25 cellular contexts compared by ENCODE assay signal in genomic region chr11:45109400-45109799, GRCh38. TPM values are rescaled to one million over a fixed set of nuclear protein-coding genes. Genes with fewer than 3 reads are reported as not detected.
DNase-seq lines count a peak whose midpoint lies in the region; ATAC-seq and TF ChIP-seq lines count a peak whose summit lies in the region.
"Had no signal": no experiment of that assay in that cellular context is flagged by ENCODE, and none has a peak within 500 bp of the region (broad histone marks: within the 10 kb centered on the region; RNA-seq: fewer than 3 reads in every experiment).

No MANE protein-coding gene starts in this region.

- POLR2A ChIA-PET in activated CD8-positive, alpha-beta T cell treated with anti-CD3 and anti-CD28 coated beads, Interleukin-2, amount 10 ng/mL, durations not matched to agents 7 days and 5 days (lab: Charles Lee), result no interaction called here
- POLR2A ChIA-PET in activated CD8-positive, alpha-beta T cell treated with anti-CD3 and anti-CD28 coated beads for 36 hours (lab: Charles Lee), result no interaction called here

- H3K9me3 Mint-ChIP-seq in activated CD8-positive, alpha-beta T cell treated with anti-CD3 and anti-CD28 coated beads, Interleukin-2, amount 10 ng/mL, durations not matched to agents 7 days and 5 days (ENCODE audit: insufficient read depth), result no peaks in the 10 kb centered on the region
- H3K9me3 Mint-ChIP-seq in activated CD8-positive, alpha-beta T cell treated with anti-CD3 and anti-CD28 coated beads for 36 hours, result no peaks in the 10 kb centered on the region
- no peaks in the 10 kb centered on the region for H3K9me3 Mint-ChIP-seq in type B pancreatic cell
- no peaks in the 10 kb centered on the region for H3K9me3 Mint-ChIP-seq in endodermal cell
- no peaks in the 10 kb centered on the region for H3K9me3 Mint-ChIP-seq in stimulated activated effector memory CD8-positive, alpha-beta T cell treated with anti-CD3 and anti-CD28 coated beads, Interleukin-12 subunit alpha, Interleukin-12 subunit beta, amount 100 ng/mL, for 72 hours
- H3K9me3 Mint-ChIP-seq: CD14-positive monocyte; CD4-positive, alpha-beta T cell; CD8-positive, alpha-beta memory T cell; GM23338; HFFc6 had no signal

- no peak overlapping the region for H3K4me3 Mint-ChIP-seq in activated CD8-positive, alpha-beta T cell treated with anti-CD3 and anti-CD28 coated beads, Interleukin-2, amount 10 ng/mL, durations not matched to agents 7 days and 5 days
- no peak overlapping the region for H3K4me3 Mint-ChIP-seq in activated CD8-positive, alpha-beta T cell treated with anti-CD3 and anti-CD28 coated beads for 36 hours
- no peak overlapping the region for H3K4me3 Mint-ChIP-seq in type B pancreatic cell
- no peak overlapping the region for H3K4me3 Mint-ChIP-seq in endodermal cell
- H3K4me3 Mint-ChIP-seq in stimulated activated effector memory CD8-positive, alpha-beta T cell treated with anti-CD3 and anti-CD28 coated beads, Interleukin-12 subunit alpha, Interleukin-12 subunit beta, amount 100 ng/mL, for 72 hours, result no peak overlapping the region
- H3K4me3 Mint-ChIP-seq: CD14-positive monocyte; CD4-positive, alpha-beta T cell; CD8-positive, alpha-beta memory T cell; GM23338; HFFc6 had no signal

- CTCF ChIA-PET in activated CD8-positive, alpha-beta T cell treated with anti-CD3 and anti-CD28 coated beads, Interleukin-2, amount 10 ng/mL, durations not matched to agents 7 days and 5 days (lab: Charles Lee), result interaction anchor here (0.7 to 14.2 kb wide), 15 partner anchors 9 to 235 kb away, joined by 3 to 299 read pairs (median 4); partner anchors contain the start of gene SYT13
- CTCF ChIA-PET in activated CD8-positive, alpha-beta T cell treated with anti-CD3 and anti-CD28 coated beads for 36 hours (lab: Charles Lee), result interaction anchor here (0.6 to 20.6 kb wide), 22 partner anchors 12 to 228 kb away, joined by 3 to 942 read pairs (median 10); partner anchors contain the start of gene SYT13

- WGBS in esophagus muscularis mucosa, result 98% methylated on average over 3 of the region's 3 CpGs
- 0 to 52% methylated on average over 1 to 3 of the region's 3 CpGs for WGBS in endodermal cell (ENCODE audit: insufficient coverage in 1 of 2, insufficient read length in 1 of 2), 2 experiments

- ATAC-seq in activated CD8-positive, alpha-beta T cell treated with anti-CD3 and anti-CD28 coated beads, Interleukin-2, amount 10 ng/mL, durations not matched to agents 7 days and 5 days, result no peak
- ATAC-seq in activated CD8-positive, alpha-beta T cell treated with anti-CD3 and anti-CD28 coated beads for 36 hours, result no peak
- no peak for ATAC-seq in stimulated activated effector memory CD8-positive, alpha-beta T cell treated with anti-CD3 and anti-CD28 coated beads, Interleukin-12 subunit alpha, Interleukin-12 subunit beta, amount 100 ng/mL, for 72 hours
- ATAC-seq: A549, GM12878, GM23338 had no signal

- H3K36me3 ChIP-seq in esophagus muscularis mucosa (no peaks in the 10 kb centered on the region), endodermal cell (ENCODE audit: control insufficient read depth, insufficient read depth, low read length) (no peaks in the 10 kb centered on the region)
- H3K36me3 ChIP-seq: BE2C; BLaER1 treated with 17β-estradiol and CSF1 and Interleukin-3, amounts not matched to agents 10 nM and 100 nM; HAP-1 had no signal

- no peak overlapping the region for H3K4me3 ChIP-seq in esophagus muscularis mucosa
- H3K4me3 ChIP-seq in endodermal cell (ENCODE audit: low read length), result no peak overlapping the region
- H3K4me3 ChIP-seq: A549; BLaER1 treated with 17β-estradiol and CSF1 and Interleukin-3, amounts not matched to agents 10 nM and 100 nM; GM12878; GM23338; HAP-1 had no signal

- intact Hi-C loops in activated CD8-positive, alpha-beta T cell treated with anti-CD3 and anti-CD28 coated beads for 36 hours (cut with micrococcal nuclease), result no loop called here
- intact Hi-C loops in esophagus muscularis mucosa (cut with DNase I), result no loop called here

- no peak for TF ChIP-seq POLR2A in esophagus muscularis mucosa (IDR thresholded peaks at IDR 0.05; ENCODE audit: low read depth)

- H3K4me1 ChIP-seq in esophagus muscularis mucosa (peaks cover 0 to 10% (median 0%) of the 10 kb centered on the region in 4 donors), endodermal cell (ENCODE audit: control insufficient read depth, insufficient read depth, low read length) (no peaks in the 10 kb centered on the region)
- H3K4me1 ChIP-seq: A549, BE2C, HAP-1 had no signal

- no peak for TF ChIP-seq EP300 in esophagus muscularis mucosa (IDR thresholded peaks at IDR 0.05)

- H3K27ac ChIP-seq in esophagus muscularis mucosa (replicated peaks in 1 of 4) (no peak overlapping the region), endodermal cell (ENCODE audit: low read depth, low read length) (no peak overlapping the region)
- H3K27ac ChIP-seq: A549; BLaER1 treated with 17β-estradiol and CSF1 and Interleukin-3, amounts not matched to agents 10 nM and 100 nM had no signal

- H3K9me3 ChIP-seq in esophagus muscularis mucosa, result no peaks in the 10 kb centered on the region
- H3K9me3 ChIP-seq in endodermal cell (ENCODE audit: control insufficient read depth, low read length), result no peaks in the 10 kb centered on the region
- H3K9me3 ChIP-seq: A549; BE2C; BLaER1 treated with 17β-estradiol and CSF1 and Interleukin-3, amounts not matched to agents 10 nM and 100 nM; HAP-1 had no signal

- no peaks in the 10 kb centered on the region for H3K4me1 Mint-ChIP-seq in activated CD8-positive, alpha-beta T cell treated with anti-CD3 and anti-CD28 coated beads, Interleukin-2, amount 10 ng/mL, durations not matched to agents 7 days and 5 days (ENCODE audit: low read depth)
- no peaks in the 10 kb centered on the region for H3K4me1 Mint-ChIP-seq in activated CD8-positive, alpha-beta T cell treated with anti-CD3 and anti-CD28 coated beads for 36 hours (ENCODE audit: low read depth)
- H3K4me1 Mint-ChIP-seq in type B pancreatic cell (ENCODE audit: unreplicated experiment), result no peaks in the 10 kb centered on the region
- no peaks in the 10 kb centered on the region for H3K4me1 Mint-ChIP-seq in endodermal cell
- H3K4me1 Mint-ChIP-seq in stimulated activated effector memory CD8-positive, alpha-beta T cell treated with anti-CD3 and anti-CD28 coated beads, Interleukin-12 subunit alpha, Interleukin-12 subunit beta, amount 100 ng/mL, for 72 hours, result no peaks in the 10 kb centered on the region
- H3K4me1 Mint-ChIP-seq: CD8-positive, alpha-beta memory T cell; GM23338 had no signal

- TF ChIP-seq CTCF in activated CD8-positive, alpha-beta T cell treated with anti-CD3 and anti-CD28 coated beads for 36 hours (IDR thresholded peaks at IDR 0.05), result no peak
- no peak for TF ChIP-seq CTCF in esophagus muscularis mucosa (IDR thresholded peaks at IDR 0.05)
- no peak for TF ChIP-seq CTCF in type B pancreatic cell (conservative IDR thresholded peaks at IDR 0.05)
- TF ChIP-seq CTCF in endodermal cell (conservative IDR thresholded peaks at IDR 0.05), result no peak

- H3K27ac Mint-ChIP-seq in activated CD8-positive, alpha-beta T cell treated with anti-CD3 and anti-CD28 coated beads, Interleukin-2, amount 10 ng/mL, durations not matched to agents 7 days and 5 days, result no peak overlapping the region
- H3K27ac Mint-ChIP-seq in activated CD8-positive, alpha-beta T cell treated with anti-CD3 and anti-CD28 coated beads for 36 hours, result no peak overlapping the region
- H3K27ac Mint-ChIP-seq in type B pancreatic cell (no peak overlapping the region), endodermal cell (no peak overlapping the region)
- no peak overlapping the region for H3K27ac Mint-ChIP-seq in stimulated activated effector memory CD8-positive, alpha-beta T cell treated with anti-CD3 and anti-CD28 coated beads, Interleukin-12 subunit alpha, Interleukin-12 subunit beta, amount 100 ng/mL, for 72 hours
- H3K27ac Mint-ChIP-seq: CD4-positive, alpha-beta T cell; CD8-positive, alpha-beta memory T cell; GM23338; HFFc6 had no signal

- H3K27me3 Mint-ChIP-seq in activated CD8-positive, alpha-beta T cell treated with anti-CD3 and anti-CD28 coated beads, Interleukin-2, amount 10 ng/mL, durations not matched to agents 7 days and 5 days (ENCODE audit: low read depth), result peaks cover 23% of the 10 kb centered on the region
- peaks cover 25% of the 10 kb centered on the region for H3K27me3 Mint-ChIP-seq in activated CD8-positive, alpha-beta T cell treated with anti-CD3 and anti-CD28 coated beads for 36 hours
- H3K27me3 Mint-ChIP-seq in type B pancreatic cell (peaks cover 33% of the 10 kb centered on the region), endodermal cell (ENCODE audit: insufficient read depth) (peaks cover 11% of the 10 kb centered on the region)

- peak; percentile 17 for DNase-seq in activated CD8-positive, alpha-beta T cell treated with anti-CD3 and anti-CD28 coated beads, Interleukin-2, amount 10 ng/mL, durations not matched to agents 7 days and 5 days
- no peak for DNase-seq in activated CD8-positive, alpha-beta T cell treated with anti-CD3 and anti-CD28 coated beads for 36 hours
- peak; percentile 7 for DNase-seq in amniotic epithelial cell (ENCODE audit: low read depth)
- DNase-seq in esophagus muscularis mucosa (ENCODE audit: extremely low spot score), result peak; percentile 57
- peak; percentile 37 for DNase-seq in type B pancreatic cell (ENCODE audit: extremely low spot score, unreplicated experiment)
- DNase-seq in endodermal cell, result no peak
- DNase-seq in stimulated activated effector memory CD8-positive, alpha-beta T cell treated with anti-CD3 and anti-CD28 coated beads, Interleukin-12 subunit alpha, Interleukin-12 subunit beta, amount 100 ng/mL, for 72 hours (ENCODE audit: low spot score in 2 of 2), result no peak
- DNase-seq in SW480 (ENCODE audit: low spot score), result no peak
- DNase-seq: 8988T; ACHN; AML-193; BE2C; CD4-positive, alpha-beta T cell; CD8-positive, alpha-beta memory T cell; DMS 273 treated with DMSO at 0.1 percent for 48 hours; DMS79; EL; GDM1; HFFc6 had no signal

- no peaks in the 10 kb centered on the region for H3K36me3 Mint-ChIP-seq in activated CD8-positive, alpha-beta T cell treated with anti-CD3 and anti-CD28 coated beads, Interleukin-2, amount 10 ng/mL, durations not matched to agents 7 days and 5 days (ENCODE audit: low read depth)
- no peaks in the 10 kb centered on the region for H3K36me3 Mint-ChIP-seq in activated CD8-positive, alpha-beta T cell treated with anti-CD3 and anti-CD28 coated beads for 36 hours (ENCODE audit: low read depth)
- no peaks in the 10 kb centered on the region for H3K36me3 Mint-ChIP-seq in type B pancreatic cell
- H3K36me3 Mint-ChIP-seq in endodermal cell (ENCODE audit: low read depth), result no peaks in the 10 kb centered on the region
- peaks cover 6% of the 10 kb centered on the region for H3K36me3 Mint-ChIP-seq in stimulated activated effector memory CD8-positive, alpha-beta T cell treated with anti-CD3 and anti-CD28 coated beads, Interleukin-12 subunit alpha, Interleukin-12 subunit beta, amount 100 ng/mL, for 72 hours
- H3K36me3 Mint-ChIP-seq: CD14-positive monocyte had no signal

- H3K27me3 ChIP-seq in esophagus muscularis mucosa (peaks cover 0 to 35% (median 0%) of the 10 kb centered on the region in 4 donors), endodermal cell (ENCODE audit: control insufficient read depth, insufficient read depth, low read length, poor library complexity, severe bottlenecking) (peaks cover 8% of the 10 kb centered on the region)
- H3K27me3 ChIP-seq: BE2C had no signal

- no peak overlapping the region for H3K9ac ChIP-seq in endodermal cell (ENCODE audit: extremely low read depth, low read length, poor library complexity, severe bottlenecking)

RNA-seq across cellular contexts. Expression of gene PRDM11, which starts 37.0 kb away (rescaled TPM):
- 1 to 10 TPM; 3.5 to 3.6 TPM for total RNA-seq in activated CD8-positive, alpha-beta T cell treated with anti-CD3 and anti-CD28 coated beads, Interleukin-2, amount 10 ng/mL, durations not matched to agents 7 days and 5 days
- total RNA-seq in activated CD8-positive, alpha-beta T cell treated with anti-CD3 and anti-CD28 coated beads for 36 hours, result 1 to 10 TPM; 2.6 to 3.5 TPM
- 10 to 100 TPM; 29.5 to 43.2 (median 33.5) TPM for total RNA-seq in esophagus muscularis mucosa
- total RNA-seq in type B pancreatic cell (ENCODE audit: low replicate concordance), result 13.6 and 24.0 TPM in 2 replicates
- 10 to 100 TPM; 10.4 to 15.2 TPM for total RNA-seq in endodermal cell
- polyA plus RNA-seq in endodermal cell (2013, experiment 1 of 2), result 3.8 TPM
- polyA plus RNA-seq in endodermal cell (2013, experiment 2 of 2), result 3.9 TPM

Comparison
In these comparisons a context has a peak if more than half of its experiments do, and no peak if none do; other contexts are left out.
1. DNase-seq: peak in activated CD8-positive, alpha-beta T cell treated with anti-CD3 and anti-CD28 coated beads, Interleukin-2, amount 10 ng/mL, durations not matched to agents 7 days and 5 days (single experiment), amniotic epithelial cell (single experiment), esophagus muscularis mucosa (single experiment) and type B pancreatic cell (single experiment); none in activated CD8-positive, alpha-beta T cell treated with anti-CD3 and anti-CD28 coated beads for 36 hours (single experiment), endodermal cell (single experiment), stimulated activated effector memory CD8-positive, alpha-beta T cell treated with anti-CD3 and anti-CD28 coated beads, Interleukin-12 subunit alpha, Interleukin-12 subunit beta, amount 100 ng/mL, for 72 hours (0 of 2) and SW480 (single experiment).